21 cellular contexts compared by ENCODE assay signal in genomic region chr20:45017281-45017680, GRCh38. TPM values are rescaled to one million over a fixed set of nuclear protein-coding genes. Genes with fewer than 3 reads are reported as not detected.
DNase-seq lines count a peak whose midpoint lies in the region; ATAC-seq, FAIRE-seq and TF ChIP-seq lines count a peak whose summit lies in the region.
"Had no signal": no experiment of that assay in that cellular context is flagged by ENCODE, and none has a peak within 500 bp of the region (broad histone marks: within the 10 kb centered on the region; RNA-seq: fewer than 3 reads in every experiment).

No MANE protein-coding gene starts in this region.

- H3K4me3 Mint-ChIP-seq in activated naive CD4-positive, alpha-beta T cell treated with anti-CD3 and anti-CD28 coated beads for 36 hours: no peak overlapping the region
- peak overlapping the region in 5 of 10 donors; percentile 2 to 46 (median 7) for H3K4me3 Mint-ChIP-seq in naive thymus-derived CD8-positive, alpha-beta T cell
- H3K4me3 Mint-ChIP-seq: neural progenitor cell had no signal

- no peak overlapping the region for H2BK20ac ChIP-seq in H1 (ENCODE audit: low read length)

- H3K23ac ChIP-seq in H1 (ENCODE audit: insufficient read length): no peak overlapping the region

- H2BK15ac ChIP-seq in H1 (ENCODE audit: low read length): no peak overlapping the region

- no peak overlapping the region for H2AFZ ChIP-seq in H1 (ENCODE audit: low read length)
- H2AFZ ChIP-seq: neural progenitor cell had no signal

- POLR2A ChIA-PET in HEK293 (lab: Yijun Ruan, JAX) (no interaction called here), H1 (lab: Charles Lee; ENCODE audit: partially characterized antibody) (no interaction called here)
- POLR2A ChIA-PET in naive thymus-derived CD8-positive, alpha-beta T cell (lab: Charles Lee): no interaction called here

- H2BK120ac ChIP-seq in H1 (replicated peaks; ENCODE audit: low read depth, low read length): no peak overlapping the region

- H3K56ac ChIP-seq in H1 (replicated peaks; ENCODE audit: insufficient read length, low read depth, low read length): no peak overlapping the region

- TF ChIP-seq POLR2A in H1 (IDR thresholded peaks at IDR 0.05; ENCODE audit: control extremely low read depth in 1 of 2, low read depth in 2 of 2, low read length in 2 of 2) (no peak), transverse colon (IDR thresholded peaks at IDR 0.05) (no peak)

- H3K4me3 ChIP-seq in HEK293 (ENCODE audit: low read depth, low read length): no peak overlapping the region
- H3K4me3 ChIP-seq in H1 (ENCODE audit: extremely low read depth in 1 of 4, insufficient read depth in 2 of 4, low read depth in 3 of 4, low read length in 4 of 4): no peak overlapping the region; a peak in 1 of 8 replicates
- no peak overlapping the region for H3K4me3 ChIP-seq in transverse colon
- H3K4me3 ChIP-seq: neural progenitor cell, skin epidermis had no signal

- peaks cover 25% of the 10 kb centered on the region for H3K36me3 Mint-ChIP-seq in activated naive CD4-positive, alpha-beta T cell treated with anti-CD3 and anti-CD28 coated beads for 36 hours (ENCODE audit: low read depth)
- peaks cover 0 to 86% (median 15%) of the 10 kb centered on the region in 3 donors for H3K36me3 Mint-ChIP-seq in naive thymus-derived CD8-positive, alpha-beta T cell
- H3K36me3 Mint-ChIP-seq: neural progenitor cell had no signal

- H3K36me3 ChIP-seq in HEK293 (ENCODE audit: control insufficient read depth in 2 of 2, insufficient read depth in 1 of 2, low read length in 2 of 2): peaks cover 0 to 2% of the 10 kb centered on the region in 2 experiments; a peak in 2 of 3 replicates
- no peaks in the 10 kb centered on the region for H3K36me3 ChIP-seq in H1 (ENCODE audit: control insufficient read depth in 2 of 4, insufficient read depth in 4 of 4, low read length in 3 of 4)
- no peaks in the 10 kb centered on the region for H3K36me3 ChIP-seq in transverse colon

- H3K4ac ChIP-seq in H1 (replicated peaks; ENCODE audit: insufficient read length, low read depth, low read length): no peak overlapping the region

- no peak overlapping the region for H3K14ac ChIP-seq in H1 (ENCODE audit: insufficient read length)

- no peak for DNase-seq in activated naive CD4-positive, alpha-beta T cell treated with anti-CD3 and anti-CD28 coated beads for 36 hours
- DNase-seq in activated naive CD4-positive, alpha-beta T cell (lab: John Stamatoyannopoulos, UW): no peak
- no peak for DNase-seq in H1 (ENCODE audit: low read depth in 1 of 2, low spot score in 2 of 2)
- DNase-seq in naive thymus-derived CD8-positive, alpha-beta T cell: no peak
- no peak for DNase-seq in transverse colon
- DNase-seq: activated CD4-positive, alpha-beta T cell treated with anti-CD3 and anti-CD28 coated beads, Interleukin-2, amount 50 U/mL, for 1 hour; dermis blood vessel endothelial cell; Karpas-422; NCI-H187; NCI-H2227 treated with DMSO at 0.1 percent for 48 hours; NCI-H774; stimulated activated naive CD4-positive, alpha-beta T cell treated with Interleukin-2 at 50 U/mL for 16 hours; T-helper 1 cell; trophoblast cell had no signal

- no peak overlapping the region for H2BK5ac ChIP-seq in H1 (ENCODE audit: low read depth, low read length)

- H3K4me1 ChIP-seq in HEK293 (ENCODE audit: control insufficient read depth, insufficient read depth, low read length) (peaks cover 55% of the 10 kb centered on the region), H1 (replicated peaks in 1 of 4; ENCODE audit: control insufficient read depth in 3 of 4, insufficient read depth in 4 of 4, low read length in 3 of 4) (peaks cover 0 to 7% (median 0%) of the 10 kb centered on the region in 4 experiments; a peak in 3 of 7 replicates), transverse colon (peaks cover 4 to 54% (median 5%) of the 10 kb centered on the region in 4 donors)
- H3K4me1 ChIP-seq: neural progenitor cell had no signal

- H4K91ac ChIP-seq in H1 (replicated peaks; ENCODE audit: insufficient read length, low read length): no peak overlapping the region

- no peaks in the 10 kb centered on the region for H3K9me3 Mint-ChIP-seq in activated naive CD4-positive, alpha-beta T cell treated with anti-CD3 and anti-CD28 coated beads for 36 hours
- H3K9me3 Mint-ChIP-seq in naive thymus-derived CD8-positive, alpha-beta T cell: no peaks in the 10 kb centered on the region
- H3K9me3 Mint-ChIP-seq: neural progenitor cell had no signal

- H4K20me1 ChIP-seq in H1 (replicated peaks in 1 of 2; ENCODE audit: control insufficient read depth in 1 of 2, insufficient read depth in 2 of 2, low read length in 2 of 2): no peaks in the 10 kb centered on the region

- H3K23me2 ChIP-seq in H1 (ENCODE audit: low read depth, low read length): no peaks in the 10 kb centered on the region; the same call in 1 of the 2 replicates

- H3K27me3 ChIP-seq in H1 (replicated peaks in 1 of 4; ENCODE audit: control insufficient read depth in 3 of 4, extremely low read depth in 1 of 4, insufficient read depth in 3 of 4, low read length in 3 of 4): no peaks in the 10 kb centered on the region
- H3K27me3 ChIP-seq in transverse colon: no peaks in the 10 kb centered on the region
- H3K27me3 ChIP-seq: neural progenitor cell had no signal

- peak overlapping the region; percentile 7 to 27; a peak in 1 of 4 replicates for H3K4me2 ChIP-seq in H1 (ENCODE audit: insufficient read depth in 1 of 2, low read depth in 2 of 2, low read length in 2 of 2)
- H3K4me2 ChIP-seq: neural progenitor cell had no signal

- H4K8ac ChIP-seq in H1 (ENCODE audit: extremely low read depth, insufficient read depth, low read length): no peak overlapping the region

- TF ChIP-seq EP300 in H1 (IDR thresholded peaks at IDR 0.05; ENCODE audit: borderline replicate concordance in 1 of 2, low read depth in 2 of 2, low read length in 2 of 2): no peak
- TF ChIP-seq EP300 in transverse colon (IDR thresholded peaks at IDR 0.05; ENCODE audit: low read depth): no peak

- H4K5ac ChIP-seq in H1 (ENCODE audit: insufficient read length, low read depth, low read length): no peak overlapping the region

- CTCF ChIA-PET in activated naive CD4-positive, alpha-beta T cell treated with anti-CD3 and anti-CD28 coated beads for 36 hours (lab: Charles Lee): interaction anchor here (0.8 to 1.5 kb wide), 3 partner anchors 10 to 79 kb away, joined by 3 to 4 read pairs (median 3); no protein-coding TSS in a partner anchor
- CTCF ChIA-PET in HEK293 (lab: Yijun Ruan, JAX): interaction anchor here (0.9 to 7.2 kb wide), 3 partner anchors 27 to 274 kb away, joined by 3 to 112 read pairs (median 17); no protein-coding TSS in a partner anchor
- CTCF ChIA-PET in H1 (lab: Charles Lee; ENCODE audit: partially characterized antibody): interaction anchor here (1.4 to 1.8 kb wide), 3 partner anchors 11 to 78 kb away, joined by 3 to 8 read pairs (median 3); no protein-coding TSS in a partner anchor

- no peak overlapping the region for H3K18ac ChIP-seq in H1 (ENCODE audit: extremely low read depth, low read length)

- 55% methylated on average over 5 of the region's 5 CpGs; no CpG with 5 or more reads in 1 of the 2 experiments for WGBS in H1 (ENCODE audit: extremely low coverage in 1 of 2, insufficient coverage in 1 of 2, insufficient read length in 1 of 2, insufficient replicate concordance in 2 of 2, low coverage in 1 of 2, low lambda C conversion rate in 2 of 2, missing lambda C conversion rate in 1 of 2), 2 experiments
- 80 to 83% methylated on average over 5 of the region's 5 CpGs for WGBS in transverse colon (ENCODE audit: low coverage in 1 of 2), 2 donors

- H3K27me3 Mint-ChIP-seq in activated naive CD4-positive, alpha-beta T cell treated with anti-CD3 and anti-CD28 coated beads for 36 hours (ENCODE audit: low read depth): no peaks in the 10 kb centered on the region
- H3K27me3 Mint-ChIP-seq in naive thymus-derived CD8-positive, alpha-beta T cell: no peaks in the 10 kb centered on the region

- intact Hi-C loops in activated naive CD4-positive, alpha-beta T cell treated with anti-CD3 and anti-CD28 coated beads for 36 hours (cut with micrococcal nuclease): no loop called here
- intact Hi-C loops in transverse colon (cut with DNase I; ENCODE audit: low total_unique reads): no loop called here

- 0 out of 4 replicates have a peak, but pooled peaks cover 0 to 4% of the 10 kb centered on the region in 2 experiments for H3K79me2 ChIP-seq in H1 (ENCODE audit: control insufficient read depth in 1 of 2, insufficient read depth in 2 of 2, low read length in 2 of 2)

- peaks cover 55% of the 10 kb centered on the region for H3K4me1 Mint-ChIP-seq in activated naive CD4-positive, alpha-beta T cell treated with anti-CD3 and anti-CD28 coated beads for 36 hours (ENCODE audit: low read depth)
- peaks cover 28 to 69% (median 67%) of the 10 kb centered on the region in 4 donors for H3K4me1 Mint-ChIP-seq in naive thymus-derived CD8-positive, alpha-beta T cell
- H3K4me1 Mint-ChIP-seq: neural progenitor cell had no signal

- peak overlapping the region; percentile 44 for H3K27ac Mint-ChIP-seq in activated naive CD4-positive, alpha-beta T cell treated with anti-CD3 and anti-CD28 coated beads for 36 hours
- H3K27ac Mint-ChIP-seq in naive thymus-derived CD8-positive, alpha-beta T cell: peak overlapping the region in 9 of 10 donors; percentile 12 to 79 (median 64)
- H3K27ac Mint-ChIP-seq: neural progenitor cell had no signal

- H2AK5ac ChIP-seq in H1 (ENCODE audit: low read depth, low read length): no peak overlapping the region

- peak in 1 of 2 donors; percentile 23 for ATAC-seq in naive thymus-derived CD8-positive, alpha-beta T cell
- ATAC-seq in HG03139 (IDR thresholded peaks at IDR 0.05; ENCODE audit: unreplicated experiment): no peak
- no peak for ATAC-seq in GM18909 (IDR thresholded peaks at IDR 0.05; ENCODE audit: poor library complexity, unreplicated experiment)

- H3K79me1 ChIP-seq in H1 (ENCODE audit: low read depth, low read length): no peaks in the 10 kb centered on the region

- in situ Hi-C loops in transverse colon (cut with MboI; ENCODE audit: low pct_ligation_motif_present in 1 of 4, low pct_unique_long_range_greater_than_20kb in 1 of 4, low sequenced_read_pairs in 3 of 4): loop anchor here in 1 of 4 donors (25.0 kb wide), 1 partner anchor 270 kb away; no protein-coding TSS in a partner anchor

- TF ChIP-seq CTCF in HEK293 (tag by site-specific recombination; IDR thresholded peaks at IDR 0.05): no peak
- TF ChIP-seq CTCF in H1 (IDR thresholded peaks at IDR 0.05; ENCODE audit: control extremely low read depth in 1 of 3, insufficient read depth in 1 of 3, low read depth in 1 of 3, low read length in 3 of 3): no peak
- no peak for TF ChIP-seq CTCF in transverse colon (IDR thresholded peaks at IDR 0.05)

- H2BK12ac ChIP-seq in H1 (ENCODE audit: low read depth, low read length): no peak overlapping the region

- no peak overlapping the region for H3K9ac ChIP-seq in H1 (replicated peaks in 1 of 4; ENCODE audit: extremely low read depth in 1 of 4, low read depth in 3 of 4, low read length in 3 of 4)
- H3K9ac ChIP-seq: neural progenitor cell had no signal

- TF ChIP-seq RAD21 in H1 (IDR thresholded peaks at IDR 0.05 in 1 of 2, conservative IDR thresholded peaks at IDR 0.05 in 1 of 2; ENCODE audit: low read depth in 2 of 2, low read length in 2 of 2): no peak

- H3K9me3 ChIP-seq in HEK293 (ENCODE audit: control insufficient read depth, insufficient read depth, low read depth, low read length) (no peaks in the 10 kb centered on the region), H1 (ENCODE audit: insufficient read depth in 2 of 2, low read depth in 1 of 2, low read length in 1 of 2) (no peaks in the 10 kb centered on the region), transverse colon (no peaks in the 10 kb centered on the region)

- H3K27ac ChIP-seq in HEK293 (ENCODE audit: extremely low read depth, low read depth, low read length) (no peak overlapping the region), H1 (ENCODE audit: low read depth, low read length) (no peak overlapping the region), transverse colon (no peak overlapping the region)
- H3K27ac ChIP-seq: neural progenitor cell had no signal

- no peak for FAIRE-seq in H1 (lab: Jason Lieb, UNC)
- FAIRE-seq: bronchial epithelial cell, H54 had no signal

RNA-seq across cellular contexts. Expression of gene STK4, which starts 51.0 kb away (rescaled TPM):
- 100 to 1,000 TPM; 110 to 116 TPM for total RNA-seq in activated naive CD4-positive, alpha-beta T cell treated with anti-CD3 and anti-CD28 coated beads for 36 hours
- 33.8 and 34.3 TPM in 2 replicates for total RNA-seq in H1 (2021; fragmentation: NEBNext Ultra II Directional; extraction: Animal tissue kit (Norgen Biotek cat#: 25700))
- 8.6 and 12.0 TPM in 2 replicates for polyA plus RNA-seq in H1 (2011; rRNA removed)
- 14.0 TPM for polyA plus RNA-seq in H1 (2011; cell fraction: cytosol; rRNA removed)
- polyA plus RNA-seq in H1 (2011; cell fraction: nucleus; rRNA removed): 10.0 TPM
- 10.8 to 19.2 TPM (median 14.5 TPM) in 4 replicates for polyA plus RNA-seq in H1 (2012, experiment 1 of 2)
- polyA plus RNA-seq in H1 (2012, experiment 2 of 2): 1.2 TPM
- 16.2 TPM for polyA plus RNA-seq in H1 (2013, experiment 1 of 2)
- 15.4 TPM for polyA plus RNA-seq in H1 (2013, experiment 2 of 2)
- 23.9 and 32.8 TPM in 2 replicates for polyA minus RNA-seq in H1 (2011; rRNA and poly(A)+ RNA removed)
- polyA minus RNA-seq in H1 (2011; cell fraction: cytosol; rRNA and poly(A)+ RNA removed): 14.7 TPM
- polyA minus RNA-seq in H1 (2011; cell fraction: nucleus; rRNA and poly(A)+ RNA removed): 40.9 TPM
- total RNA-seq in naive thymus-derived CD8-positive, alpha-beta T cell: 100 to 1,000 TPM; 342 to 354 TPM
- 100 to 1,000 TPM; 178 to 192 (median 188) TPM for polyA plus RNA-seq in naive thymus-derived CD8-positive, alpha-beta T cell
- 10 to 100 TPM; 30.3 to 78.1 (median 38.3) TPM for total RNA-seq in transverse colon

RNA-seq across cellular contexts. Expression of gene TOMM34, which starts 57.1 kb away (rescaled TPM):
- 10 to 100 TPM; 44.0 to 45.9 TPM for total RNA-seq in activated naive CD4-positive, alpha-beta T cell treated with anti-CD3 and anti-CD28 coated beads for 36 hours
- total RNA-seq in H1 (2021; fragmentation: NEBNext Ultra II Directional; extraction: Animal tissue kit (Norgen Biotek cat#: 25700)): 32.1 and 33.8 TPM in 2 replicates
- 30.0 and 35.1 TPM in 2 replicates for polyA plus RNA-seq in H1 (2011; rRNA removed)
- 31.7 TPM for polyA plus RNA-seq in H1 (2011; cell fraction: cytosol; rRNA removed)
- 28.8 TPM for polyA plus RNA-seq in H1 (2011; cell fraction: nucleus; rRNA removed)
- polyA plus RNA-seq in H1 (2012, experiment 1 of 2): 35.7 to 43.7 TPM (median 39.2 TPM) in 4 replicates
- polyA plus RNA-seq in H1 (2012, experiment 2 of 2): 33.6 TPM
- polyA plus RNA-seq in H1 (2013, experiment 1 of 2): 30.6 TPM
- polyA plus RNA-seq in H1 (2013, experiment 2 of 2): 30.2 TPM
- polyA minus RNA-seq in H1 (2011; rRNA and poly(A)+ RNA removed): 19.8 and 22.5 TPM in 2 replicates
- 8.1 TPM for polyA minus RNA-seq in H1 (2011; cell fraction: cytosol; rRNA and poly(A)+ RNA removed)
- polyA minus RNA-seq in H1 (2011; cell fraction: nucleus; rRNA and poly(A)+ RNA removed): 6.8 TPM
- total RNA-seq in naive thymus-derived CD8-positive, alpha-beta T cell: 10 to 100 TPM in 1 of 2 experiments, 1 to 10 TPM in 1; 9.3 to 11.0 TPM
- polyA plus RNA-seq in naive thymus-derived CD8-positive, alpha-beta T cell: 10 to 100 TPM; 12.7 to 27.2 (median 14.5) TPM
- 10 to 100 TPM in 2 of 4 donors, 1 to 10 TPM in 2; 1.2 to 14.8 (median 9.4) TPM for total RNA-seq in transverse colon
